Comparison of ENCODE assay signal across 1 cellular context in genomic region chr10:68105820-68106219, GRCh38.
TF ChIP-seq lines count a peak whose summit lies in the region.

No MANE protein-coding gene starts in this region.

TF ChIP-seq in HEK293, 187 proteins besides CTCF, POLR2A, EP300 and RAD21 (continued from another document and continues in another):
- no peak for TF ChIP-seq ZBTB21 (tag by site-specific recombination; IDR thresholded peaks at IDR 0.05)
- no peak for TF ChIP-seq BCL11B (tag by site-specific recombination; IDR thresholded peaks at IDR 0.05; ENCODE audit: low read depth)
- TF ChIP-seq ZNF366 (tag by site-specific recombination; conservative IDR thresholded peaks at IDR 0.05): peak; percentile 35
- TF ChIP-seq ZNF221 (tag by site-specific recombination; IDR thresholded peaks at IDR 0.05; ENCODE audit: borderline replicate concordance): no peak
- no peak for TF ChIP-seq ZFP3 (tag by site-specific recombination; IDR thresholded peaks at IDR 0.05; ENCODE audit: low read depth)
- no peak for TF ChIP-seq ZNF549 (tag by site-specific recombination; IDR thresholded peaks at IDR 0.05)
- TF ChIP-seq HIC1 (tag by site-specific recombination; IDR thresholded peaks at IDR 0.05): no peak
- TF ChIP-seq ZNF37A (tag by site-specific recombination; IDR thresholded peaks at IDR 0.05): no peak
- TF ChIP-seq ZNF585B (tag by site-specific recombination; IDR thresholded peaks at IDR 0.05): no peak
- TF ChIP-seq SALL2 (tag by site-specific recombination; IDR thresholded peaks at IDR 0.05; ENCODE audit: borderline replicate concordance): no peak
- no peak for TF ChIP-seq ZNF211 (tag by site-specific recombination; IDR thresholded peaks at IDR 0.05; ENCODE audit: low read depth)
- no peak for TF ChIP-seq ZNF768 (tag by site-specific recombination; IDR thresholded peaks at IDR 0.05)
- no peak for TF ChIP-seq ZNF596 (tag by site-specific recombination; IDR thresholded peaks at IDR 0.05)
- no peak for TF ChIP-seq ZNF621 (tag by site-specific recombination; IDR thresholded peaks at IDR 0.05)
- TF ChIP-seq ZNF660 (tag by site-specific recombination; IDR thresholded peaks at IDR 0.05): peak; percentile 62; the same call in 1 of the 2 replicates
- no peak for TF ChIP-seq ZBTB10 (tag by site-specific recombination; IDR thresholded peaks at IDR 0.05)
- no peak for TF ChIP-seq ZNF19 (tag by site-specific recombination; IDR thresholded peaks at IDR 0.05; ENCODE audit: low read depth)
- no peak for TF ChIP-seq AEBP2 (tag by site-specific recombination; IDR thresholded peaks at IDR 0.05; ENCODE audit: borderline replicate concordance)
- TF ChIP-seq REPIN1 (tag by site-specific recombination; IDR thresholded peaks at IDR 0.05; ENCODE audit: low read depth): no peak
- no peak for TF ChIP-seq MYNN (tag by site-specific recombination; IDR thresholded peaks at IDR 0.05; ENCODE audit: borderline replicate concordance)
- TF ChIP-seq ZNF623 (tag by site-specific recombination; IDR thresholded peaks at IDR 0.05): no peak
- TF ChIP-seq ZNF664 (tag by site-specific recombination; IDR thresholded peaks at IDR 0.05): no peak
- TF ChIP-seq ZBTB11 (tag by site-specific recombination; conservative IDR thresholded peaks at IDR 0.05; ENCODE audit: low read depth): no peak
- TF ChIP-seq ZNF837 (tag by site-specific recombination; IDR thresholded peaks at IDR 0.05): no peak
- no peak for TF ChIP-seq KLF7 (tag by site-specific recombination; IDR thresholded peaks at IDR 0.05; ENCODE audit: borderline replicate concordance)
- TF ChIP-seq ZNF610 (tag by site-specific recombination; IDR thresholded peaks at IDR 0.05; ENCODE audit: borderline replicate concordance): no peak
- TF ChIP-seq ZNF830 (tag by site-specific recombination; IDR thresholded peaks at IDR 0.05; ENCODE audit: low read depth): no peak
- no peak for TF ChIP-seq ZNF530 (tag by site-specific recombination; IDR thresholded peaks at IDR 0.05; ENCODE audit: low read depth)
- TF ChIP-seq ZSCAN16 (tag by site-specific recombination; IDR thresholded peaks at IDR 0.05): no peak
- no peak for TF ChIP-seq WT1 (tag by site-specific recombination; IDR thresholded peaks at IDR 0.05)
- TF ChIP-seq ZNF521 (tag by site-specific recombination; IDR thresholded peaks at IDR 0.05): no peak
- no peak for TF ChIP-seq ZNF529 (tag by site-specific recombination; IDR thresholded peaks at IDR 0.05; ENCODE audit: insufficient replicate concordance)
- no peak for TF ChIP-seq SP2 (tag by site-specific recombination; IDR thresholded peaks at IDR 0.05)
- TF ChIP-seq ZBTB8A (tag by site-specific recombination; IDR thresholded peaks at IDR 0.05): no peak
- no peak for TF ChIP-seq ZNF202 (tag by site-specific recombination; IDR thresholded peaks at IDR 0.05; ENCODE audit: borderline replicate concordance)
- TF ChIP-seq PRDM2 (tag by site-specific recombination; IDR thresholded peaks at IDR 0.05; ENCODE audit: borderline replicate concordance): no peak
- TF ChIP-seq SP7 (tag by site-specific recombination; IDR thresholded peaks at IDR 0.05): peak; percentile 79; the same call in 1 of the 2 replicates
- TF ChIP-seq ZNF239 (tag by site-specific recombination; IDR thresholded peaks at IDR 0.05): no peak
- no peak for TF ChIP-seq TCF7L2 (IDR thresholded peaks at IDR 0.05; ENCODE audit: borderline replicate concordance, low read depth, low read length)
- TF ChIP-seq ZNF639 (tag by site-specific recombination; IDR thresholded peaks at IDR 0.05): 0 out of 2 replicates have a peak, but pooled peaks have one; percentile 57
- no peak for TF ChIP-seq ZNF791 (tag by site-specific recombination; IDR thresholded peaks at IDR 0.05)
- no peak for TF ChIP-seq HOXC10 (CRISPR knock-in tag; IDR thresholded peaks at IDR 0.05)
- no peak for TF ChIP-seq ZNF174 (tag by site-specific recombination; IDR thresholded peaks at IDR 0.05)
- no peak for TF ChIP-seq ZNF580 (tag by site-specific recombination; IDR thresholded peaks at IDR 0.05)
- TF ChIP-seq ZNF16 (tag by site-specific recombination; IDR thresholded peaks at IDR 0.05; ENCODE audit: low read depth): no peak
- TF ChIP-seq ZNF157 (tag by site-specific recombination; IDR thresholded peaks at IDR 0.05): no peak
- TF ChIP-seq IKZF3 (tag by site-specific recombination; IDR thresholded peaks at IDR 0.05): peak; percentile 50; the same call in 1 of the 2 replicates
